Comparison of ENCODE assay signal across 1 cellular context in genomic region chr5:112535339-112535738, GRCh38.
TF ChIP-seq lines count a peak whose summit lies in the region.

No MANE protein-coding gene starts in this region.

TF ChIP-seq in GM23338, 12 proteins besides CTCF, POLR2A, EP300 and RAD21 (continued from another document):
- TF ChIP-seq, protein P1, sequence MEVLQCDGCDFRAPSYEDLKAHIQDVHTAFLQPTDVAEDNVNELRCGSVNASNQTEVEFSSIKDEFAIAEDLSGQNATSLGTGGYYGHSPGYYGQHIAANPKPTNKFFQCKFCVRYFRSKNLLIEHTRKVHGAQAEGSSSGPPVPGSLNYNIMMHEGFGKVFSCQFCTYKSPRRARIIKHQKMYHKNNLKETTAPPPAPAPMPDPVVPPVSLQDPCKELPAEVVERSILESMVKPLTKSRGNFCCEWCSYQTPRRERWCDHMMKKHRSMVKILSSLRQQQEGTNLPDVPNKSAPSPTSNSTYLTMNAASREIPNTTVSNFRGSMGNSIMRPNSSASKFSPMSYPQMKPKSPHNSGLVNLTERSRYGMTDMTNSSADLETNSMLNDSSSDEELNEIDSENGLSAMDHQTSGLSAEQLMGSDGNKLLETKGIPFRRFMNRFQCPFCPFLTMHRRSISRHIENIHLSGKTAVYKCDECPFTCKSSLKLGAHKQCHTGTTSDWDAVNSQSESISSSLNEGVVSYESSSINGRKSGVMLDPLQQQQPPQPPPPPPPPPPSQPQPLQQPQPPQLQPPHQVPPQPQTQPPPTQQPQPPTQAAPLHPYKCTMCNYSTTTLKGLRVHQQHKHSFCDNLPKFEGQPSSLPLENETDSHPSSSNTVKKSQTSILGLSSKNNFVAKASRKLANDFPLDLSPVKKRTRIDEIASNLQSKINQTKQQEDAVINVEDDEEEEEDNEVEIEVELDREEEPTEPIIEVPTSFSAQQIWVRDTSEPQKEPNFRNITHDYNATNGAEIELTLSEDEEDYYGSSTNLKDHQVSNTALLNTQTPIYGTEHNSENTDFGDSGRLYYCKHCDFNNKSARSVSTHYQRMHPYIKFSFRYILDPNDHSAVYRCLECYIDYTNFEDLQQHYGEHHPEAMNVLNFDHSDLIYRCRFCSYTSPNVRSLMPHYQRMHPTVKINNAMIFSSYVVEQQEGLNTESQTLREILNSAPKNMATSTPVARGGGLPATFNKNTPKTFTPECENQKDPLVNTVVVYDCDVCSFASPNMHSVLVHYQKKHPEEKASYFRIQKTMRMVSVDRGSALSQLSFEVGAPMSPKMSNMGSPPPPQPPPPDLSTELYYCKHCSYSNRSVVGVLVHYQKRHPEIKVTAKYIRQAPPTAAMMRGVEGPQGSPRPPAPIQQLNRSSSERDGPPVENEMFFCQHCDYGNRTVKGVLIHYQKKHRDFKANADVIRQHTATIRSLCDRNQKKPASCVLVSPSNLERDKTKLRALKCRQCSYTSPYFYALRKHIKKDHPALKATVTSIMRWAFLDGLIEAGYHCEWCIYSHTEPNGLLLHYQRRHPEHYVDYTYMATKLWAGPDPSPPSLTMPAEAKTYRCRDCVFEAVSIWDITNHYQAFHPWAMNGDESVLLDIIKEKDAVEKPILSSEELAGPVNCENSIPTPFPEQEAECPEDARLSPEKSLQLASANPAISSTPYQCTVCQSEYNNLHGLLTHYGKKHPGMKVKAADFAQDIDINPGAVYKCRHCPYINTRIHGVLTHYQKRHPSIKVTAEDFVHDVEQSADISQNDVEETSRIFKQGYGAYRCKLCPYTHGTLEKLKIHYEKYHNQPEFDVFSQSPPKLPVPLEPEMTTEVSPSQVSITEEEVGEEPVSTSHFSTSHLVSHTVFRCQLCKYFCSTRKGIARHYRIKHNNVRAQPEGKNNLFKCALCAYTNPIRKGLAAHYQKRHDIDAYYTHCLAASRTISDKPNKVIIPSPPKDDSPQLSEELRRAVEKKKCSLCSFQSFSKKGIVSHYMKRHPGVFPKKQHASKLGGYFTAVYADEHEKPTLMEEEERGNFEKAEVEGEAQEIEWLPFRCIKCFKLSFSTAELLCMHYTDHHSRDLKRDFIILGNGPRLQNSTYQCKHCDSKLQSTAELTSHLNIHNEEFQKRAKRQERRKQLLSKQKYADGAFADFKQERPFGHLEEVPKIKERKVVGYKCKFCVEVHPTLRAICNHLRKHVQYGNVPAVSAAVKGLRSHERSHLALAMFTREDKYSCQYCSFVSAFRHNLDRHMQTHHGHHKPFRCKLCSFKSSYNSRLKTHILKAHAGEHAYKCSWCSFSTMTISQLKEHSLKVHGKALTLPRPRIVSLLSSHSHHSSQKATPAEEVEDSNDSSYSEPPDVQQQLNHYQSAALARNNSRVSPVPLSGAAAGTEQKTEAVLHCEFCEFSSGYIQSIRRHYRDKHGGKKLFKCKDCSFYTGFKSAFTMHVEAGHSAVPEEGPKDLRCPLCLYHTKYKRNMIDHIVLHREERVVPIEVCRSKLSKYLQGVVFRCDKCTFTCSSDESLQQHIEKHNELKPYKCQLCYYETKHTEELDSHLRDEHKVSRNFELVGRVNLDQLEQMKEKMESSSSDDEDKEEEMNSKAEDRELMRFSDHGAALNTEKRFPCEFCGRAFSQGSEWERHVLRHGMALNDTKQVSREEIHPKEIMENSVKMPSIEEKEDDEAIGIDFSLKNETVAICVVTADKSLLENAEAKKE (CRISPR knock-in tag; IDR thresholded peaks at IDR 0.05), result no peak
- no peak for TF ChIP-seq CREB1 (CRISPR knock-in tag; IDR thresholded peaks at IDR 0.05; ENCODE audit: low read depth)
